ENCODE assay signal across 14 cellular contexts in genomic region chr6:119209452-119210205, GRCh38.
DNase-seq lines count a peak whose midpoint lies in the region; ATAC-seq, FAIRE-seq and TF ChIP-seq lines count a peak whose summit lies in the region.
"Had no signal": no experiment of that assay in that cellular context is flagged by ENCODE, and none has a peak within 500 bp of the region (broad histone marks: within the 10 kb centered on the region; RNA-seq: fewer than 3 reads in every experiment).

No MANE protein-coding gene starts in this region.

- no peak for TF ChIP-seq RAD21 in K562 (CRISPR knock-in tag; conservative IDR thresholded peaks at IDR 0.05 in 1 of 2, IDR thresholded peaks at IDR 0.05 in 1 of 2)

- H3F3A ChIP-seq in PC-9 (ENCODE audit: insufficient read depth, low read depth): no peaks in the 10 kb centered on the region

- H4K20me1 ChIP-seq in K562 (replicated peaks; ENCODE audit: control insufficient read depth, insufficient read depth, low read length): no peaks in the 10 kb centered on the region
- no peaks in the 10 kb centered on the region for H4K20me1 ChIP-seq in PC-9 (ENCODE audit: insufficient read depth)

- in situ Hi-C loops in K562 (cut with MboI): no loop called here

- H3K9me1 ChIP-seq in K562 (ENCODE audit: control insufficient read depth, insufficient read depth, low read length): no peaks in the 10 kb centered on the region

- H3K4me1 ChIP-seq in K562 (replicated peaks in 1 of 2; ENCODE audit: control insufficient read depth in 2 of 2, insufficient read depth in 2 of 2, low read length in 2 of 2) (no peaks in the 10 kb centered on the region), subcutaneous abdominal adipose tissue (ENCODE audit: control insufficient read depth in 5 of 5, insufficient read depth in 5 of 5, low read length in 5 of 5) (peaks cover 0 to 30% (median 17%) of the 10 kb centered on the region in 5 donors), PC-9 (replicated peaks; ENCODE audit: insufficient read depth) (no peaks in the 10 kb centered on the region)

- H3K9me3 ChIP-seq in K562 (replicated peaks; ENCODE audit: control insufficient read depth, insufficient read depth, low read depth, low read length) (no peaks in the 10 kb centered on the region), subcutaneous abdominal adipose tissue (ENCODE audit: control insufficient read depth in 5 of 5, low read length in 5 of 5) (no peaks in the 10 kb centered on the region), PC-9 (ENCODE audit: insufficient read depth, low read depth) (no peaks in the 10 kb centered on the region)

- H3K9me2 ChIP-seq in PC-9 (ENCODE audit: insufficient read depth): no peaks in the 10 kb centered on the region

- H2AFZ ChIP-seq in K562 (ENCODE audit: low read depth, low read length) (no peak overlapping the region), PC-9 (no peak overlapping the region)

- no peak overlapping the region for H3K4me3 ChIP-seq in K562
- H3K4me3 ChIP-seq in subcutaneous abdominal adipose tissue (ENCODE audit: low read depth in 1 of 5, low read length in 5 of 5): peak overlapping the region in 2 of 5 donors; percentile 12 to 28
- H3K4me3 ChIP-seq in PC-9: no peak overlapping the region

- POLR2A ChIA-PET in K562 (lab: Yijun Ruan, JAX): interaction anchor here (0.6 to 1.6 kb wide), 4 partner anchors 11 to 477 kb away, joined by 3 to 4 read pairs (median 4); no protein-coding TSS in a partner anchor
- POLR2A ChIA-PET in PC-9 (lab: Charles Lee; ENCODE audit: unreplicated experiment): no interaction called here

- TF ChIP-seq POLR2A in K562 (conservative IDR thresholded peaks at IDR 0.05): no peak

- H3K9ac ChIP-seq in K562 (ENCODE audit: insufficient read depth in 1 of 2, low read depth in 2 of 2, low read length in 2 of 2) (no peak overlapping the region), subcutaneous abdominal adipose tissue (ENCODE audit: low read length in 5 of 5) (no peak overlapping the region)

- H3K27me3 ChIP-seq in K562 (ENCODE audit: control insufficient read depth in 2 of 2, insufficient read depth in 2 of 2, low read length in 2 of 2) (no peaks in the 10 kb centered on the region), subcutaneous abdominal adipose tissue (ENCODE audit: control insufficient read depth in 5 of 5, insufficient read depth in 4 of 5, low read length in 5 of 5) (no peaks in the 10 kb centered on the region), PC-9 (ENCODE audit: insufficient read depth, low read depth) (no peaks in the 10 kb centered on the region)

- no peak for TF ChIP-seq EP300 in K562 (IDR thresholded peaks at IDR 0.05; ENCODE audit: low read length)

- H3K4me2 ChIP-seq in K562 (ENCODE audit: insufficient read depth, low read length) (no peak overlapping the region), PC-9 (no peak overlapping the region)

- peak; percentile 50 for ATAC-seq in GM19328 (IDR thresholded peaks at IDR 0.05; ENCODE audit: unreplicated experiment)
- peak; percentile 63 for ATAC-seq in HG03103 (IDR thresholded peaks at IDR 0.05; ENCODE audit: low read depth, unreplicated experiment)
- ATAC-seq in K562: no peak
- ATAC-seq: esophagus mucosa had no signal

- BruUV-seq in K562 (replicated peaks; lab: Mats Ljungman, UMichigan): no TSS peak
- BruUV-seq in PC-9 (replicated peaks; lab: Mats Ljungman, UMichigan): no TSS peak

- H3K36me3 ChIP-seq in K562 (ENCODE audit: control insufficient read depth, insufficient read depth, low read length) (peaks cover 72% of the 10 kb centered on the region), subcutaneous abdominal adipose tissue (ENCODE audit: control insufficient read depth in 5 of 5, insufficient read depth in 5 of 5, low read length in 5 of 5) (peaks cover 0 to 9% (median 2%) of the 10 kb centered on the region in 5 donors), PC-9 (ENCODE audit: low read depth) (no peaks in the 10 kb centered on the region)

- CTCF ChIA-PET in K562 (lab: Yijun Ruan, JAX; ENCODE audit: low intra/inter-chr PET ratio) (no interaction called here), PC-9 (lab: Charles Lee) (no interaction called here)

- no peak for TF ChIP-seq CTCF in K562 (IDR thresholded peaks at IDR 0.05 in 2 of 3, conservative IDR thresholded peaks at IDR 0.05 in 1 of 3; ENCODE audit: insufficient read depth in 2 of 3, low read depth in 1 of 3, low read length in 3 of 3)
- TF ChIP-seq CTCF in PC-9 (conservative IDR thresholded peaks at IDR 0.05): no peak

- FAIRE-seq in K562 (lab: Jason Lieb, UNC): no peak

- H3K79me2 ChIP-seq in K562 (ENCODE audit: control insufficient read depth, insufficient read depth, low read length) (peaks cover 50% of the 10 kb centered on the region), PC-9 (ENCODE audit: low read depth) (no peaks in the 10 kb centered on the region)

- intact Hi-C loops in K562 (cut with micrococcal nuclease) (no loop called here), PC-9 (cut with micrococcal nuclease; ENCODE audit: unreplicated experiment) (no loop called here)

- H3K27ac ChIP-seq in K562 (ENCODE audit: extremely low read depth, low read depth, low read length): no peak overlapping the region
- peak overlapping the region; percentile 52 for H3K27ac ChIP-seq in subcutaneous abdominal adipose tissue (ENCODE audit: low read depth, low read length)
- H3K27ac ChIP-seq in PC-9: no peak overlapping the region
- H3K27ac ChIP-seq: HL-60 had no signal

- 87% methylated on average over 11 of the region's 11 CpGs for WGBS in K562 (ENCODE audit: insufficient coverage, low coverage, missing lambda C conversion rate)

- no peak for DNase-seq in K562 (ENCODE audit: extremely low read depth in 1 of 4, low spot score in 3 of 4)
- DNase-seq in PC-9: no peak
- no peak for DNase-seq in OCI-M2 (lab: John Stamatoyannopoulos, UW; ENCODE audit: unreplicated experiment)
- DNase-seq in NCI-H2029 treated with DMSO at 0.1 percent for 48 hours (lab: John Stamatoyannopoulos, UW): no peak
- DNase-seq: activated CD4-positive, alpha-beta T cell treated with anti-CD3 and anti-CD28 coated beads, Interleukin-2, amount 10 ng/mL, durations not matched to agents 24 days and 14 days; central memory CD4-positive, alpha-beta T cell; GOT3; NCI-H1048; NK-92 treated with Interleukin-12 subunit alpha and Interleukin-12 subunit beta, amount 100 ng/mL, for 24 hours had no signal

TF ChIP-seq in K562, 482 proteins besides CTCF, POLR2A, EP300 and RAD21 (continues in another document):
- no peak for TF ChIP-seq MITF (IDR thresholded peaks at IDR 0.05)
- TF ChIP-seq ZNF639 (CRISPR knock-in tag; conservative IDR thresholded peaks at IDR 0.05 in 1 of 2, IDR thresholded peaks at IDR 0.05 in 1 of 2): no peak
- no peak for TF ChIP-seq ZNF586 (CRISPR knock-in tag; conservative IDR thresholded peaks at IDR 0.05)
- TF ChIP-seq, protein P1, sequence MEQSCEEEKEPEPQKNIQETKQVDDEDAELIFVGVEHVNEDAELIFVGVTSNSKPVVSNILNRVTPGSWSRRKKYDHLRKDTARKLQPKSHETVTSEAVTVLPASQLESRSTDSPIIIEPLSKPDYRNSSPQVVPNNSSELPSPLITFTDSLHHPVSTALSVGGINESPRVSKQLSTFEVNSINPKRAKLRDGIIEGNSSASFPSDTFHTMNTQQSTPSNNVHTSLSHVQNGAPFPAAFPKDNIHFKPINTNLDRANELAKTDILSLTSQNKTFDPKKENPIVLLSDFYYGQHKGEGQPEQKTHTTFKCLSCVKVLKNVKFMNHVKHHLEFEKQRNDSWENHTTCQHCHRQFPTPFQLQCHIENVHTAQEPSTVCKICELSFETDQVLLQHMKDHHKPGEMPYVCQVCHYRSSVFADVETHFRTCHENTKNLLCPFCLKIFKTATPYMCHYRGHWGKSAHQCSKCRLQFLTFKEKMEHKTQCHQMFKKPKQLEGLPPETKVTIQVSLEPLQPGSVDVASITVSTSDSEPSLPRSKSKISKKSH (CRISPR knock-in tag; IDR thresholded peaks at IDR 0.05): no peak
- TF ChIP-seq RNF2 (IDR thresholded peaks at IDR 0.05): no peak
- peak; percentile 86 for TF ChIP-seq CEBPB (tag; IDR thresholded peaks at IDR 0.05)
- no peak for TF ChIP-seq TAL1 (IDR thresholded peaks at IDR 0.05)
- no peak for TF ChIP-seq ZSCAN32 (CRISPR knock-in tag; IDR thresholded peaks at IDR 0.05)
- peak; percentile 22; the same call in 1 of the 2 replicates for TF ChIP-seq ATF3 (IDR thresholded peaks at IDR 0.05)
- no peak for TF ChIP-seq ATF3 (CRISPR knock-in tag; conservative IDR thresholded peaks at IDR 0.05)
- TF ChIP-seq MTA2 (IDR thresholded peaks at IDR 0.05; ENCODE audit: low read depth): no peak
- no peak for TF ChIP-seq MBD2 (IDR thresholded peaks at IDR 0.05; ENCODE audit: borderline replicate concordance, low read depth)
- no peak for TF ChIP-seq CEBPG (CRISPR knock-in tag; IDR thresholded peaks at IDR 0.05)
- TF ChIP-seq CEBPG (tag; conservative IDR thresholded peaks at IDR 0.05 in 1 of 2, IDR thresholded peaks at IDR 0.05 in 1 of 2): peak; percentile 49 to 67; a peak in 2 of 4 replicates
